In genomic region chr7:23055582-23056178, GRCh38 we compare ENCODE assay signal across 8 cellular contexts. TPM values are rescaled to one million over a fixed set of nuclear protein-coding genes. Genes with fewer than 3 reads are reported as not detected.
DNase-seq lines count a peak whose midpoint lies in the region; ATAC-seq and TF ChIP-seq lines count a peak whose summit lies in the region.

No MANE protein-coding gene starts in this region.

- WGBS in ovary, 3 donors = 4 to 5% (median 5%) methylated on average over 2 of the region's 2 CpGs

- H3K27ac ChIP-seq in foreskin keratinocyte = no peak overlapping the region
- H3K27ac ChIP-seq in ovary = no peak overlapping the region

- ATAC-seq in foreskin keratinocyte (peak; percentile 75), HG03432 (IDR thresholded peaks at IDR 0.05; ENCODE audit: unreplicated experiment) (no peak)

- intact Hi-C loops in CD14-positive monocyte (cut with micrococcal nuclease) = loop anchor here in 1 of 2 donors (5.0 to 10.0 kb wide), 3 partner anchors 43 to 491 kb away; partner anchors contain the start of gene HYCC1
- intact Hi-C loops in ovary (cut with DNase I) = loop anchor here in 3 of 4 donors (5.0 to 10.0 kb wide), 2 partner anchors 498 to 501 kb away; no protein-coding TSS in a partner anchor

- peaks cover 0 to 5% (median 1%) of the 10 kb centered on the region in 3 donors for H3K27me3 Mint-ChIP-seq in CD14-positive monocyte (ENCODE audit: low read depth in 3 of 3)

- H3K4me1 Mint-ChIP-seq in CD14-positive monocyte = peaks cover 5% of the 10 kb centered on the region

- H3K4me3 Mint-ChIP-seq in CD14-positive monocyte = no peak overlapping the region

- no peak overlapping the region for H3K4me3 ChIP-seq in ovary

- TF ChIP-seq EP300 in ovary (IDR thresholded peaks at IDR 0.05) = no peak

- no peak for TF ChIP-seq POLR2A in ovary (IDR thresholded peaks at IDR 0.05)

- TF ChIP-seq CTCF in CD14-positive monocyte (IDR thresholded peaks at IDR 0.05) (peak; percentile 94), foreskin keratinocyte (conservative IDR thresholded peaks at IDR 0.05) (peak; percentile 97), ovary (IDR thresholded peaks at IDR 0.05) (peak; percentile 59 to 69 (median 67))

- no peaks in the 10 kb centered on the region for H3K9me3 Mint-ChIP-seq in CD14-positive monocyte

- H3K27ac Mint-ChIP-seq in CD14-positive monocyte = no peak overlapping the region

- DNase-seq in CD14-positive monocyte (ENCODE audit: low spot score) (peak; percentile 52), GM19240 (ENCODE audit: insufficient read length, low spot score) (peak; percentile 40), HUDEP-2 (lab: John Stamatoyannopoulos, UW; ENCODE audit: unreplicated experiment in 76 of 76) (peak in 51 of 76 experiments; percentile 3 to 73 (median 45)), OCI-M1 (lab: John Stamatoyannopoulos, UW) (peak; percentile 79), activated T-helper 1 cell treated with Interleukin-2 at 50 U/mL for 16 hours (ENCODE audit: low read depth) (peak; percentile 15), foreskin keratinocyte (peak; percentile 24 to 57), ovary (peak in 1 of 5 donors; percentile 37)

- no peaks in the 10 kb centered on the region for H3K36me3 Mint-ChIP-seq in CD14-positive monocyte

- no peaks in the 10 kb centered on the region for H3K9me3 ChIP-seq in ovary

- no peaks in the 10 kb centered on the region for H3K27me3 ChIP-seq in foreskin keratinocyte
- H3K27me3 ChIP-seq in ovary = no peaks in the 10 kb centered on the region

- no peaks in the 10 kb centered on the region for H3K36me3 ChIP-seq in ovary

- H3K4me1 ChIP-seq in foreskin keratinocyte = peaks cover 5% of the 10 kb centered on the region
- H3K4me1 ChIP-seq in ovary (ENCODE audit: insufficient read depth) = no peaks in the 10 kb centered on the region

RNA-seq across cellular contexts. Expression of gene HYCC1, which starts 41.8 kb away (rescaled TPM):
- polyA plus RNA-seq in CD14-positive monocyte = 10 to 100 TPM; 12.1 to 12.7 TPM
- total RNA-seq in foreskin keratinocyte = 53.0 and 54.6 TPM in 2 replicates
- 9.7 and 12.9 TPM in 2 replicates for polyA plus RNA-seq in foreskin keratinocyte
- 10 to 100 TPM; 19.5 to 27.4 (median 25.2) TPM for total RNA-seq in ovary
- 10 to 100 TPM in 1 of 2 donors, 1 to 10 TPM in 1; 8.3 to 17.6 TPM for polyA plus RNA-seq in ovary

RNA-seq across cellular contexts. Expression of gene KLHL7, which starts 49.9 kb away (rescaled TPM):
- polyA plus RNA-seq in CD14-positive monocyte (10 to 100 TPM; 17.4 to 21.0 TPM), foreskin keratinocyte (19.7 and 24.6 TPM in 2 replicates), ovary (10 to 100 TPM; 23.1 to 27.1 TPM)
- total RNA-seq in foreskin keratinocyte (35.7 and 37.6 TPM in 2 replicates), ovary (10 to 100 TPM; 27.4 to 38.3 (median 31.8) TPM)
